Comparison of ENCODE assay signal across 8 cellular contexts in genomic region chr14:37469650-37470049, GRCh38.
"Had no signal": no experiment of that assay in that cellular context is flagged by ENCODE, and none has a peak within 500 bp of the region (broad histone marks: within the 10 kb centered on the region; RNA-seq: fewer than 3 reads in every experiment).

No MANE protein-coding gene starts in this region.

- ATAC-seq: GM12878 had no signal

- FAIRE-seq: G401.6, GM12878, GM12891, GM12892, GM18507, GM19239 had no signal

- H3K4me3 ChIP-seq: GM12878 had no signal

- DNase-seq: GDM1, GF-D8 had no signal
